25 cellular contexts compared by ENCODE assay signal in genomic region chr6:12909828-12910227, GRCh38.
DNase-seq lines count a peak whose midpoint lies in the region; ATAC-seq and TF ChIP-seq lines count a peak whose summit lies in the region.
"Had no signal": no experiment of that assay in that cellular context is flagged by ENCODE, and none has a peak within 500 bp of the region (broad histone marks: within the 10 kb centered on the region; RNA-seq: fewer than 3 reads in every experiment).

No MANE protein-coding gene starts in this region.

- no peaks in the 10 kb centered on the region for H3K36me3 Mint-ChIP-seq in GM23338 (ENCODE audit: low read depth)
- H3K36me3 Mint-ChIP-seq in WTC11: no peaks in the 10 kb centered on the region
- H3K36me3 Mint-ChIP-seq in CD8-positive, alpha-beta T cell: no peaks in the 10 kb centered on the region
- H3K36me3 Mint-ChIP-seq: activated naive CD8-positive, alpha-beta T cell; neural progenitor cell; stimulated activated effector memory CD8-positive, alpha-beta T cell treated with anti-CD3 and anti-CD28 coated beads, Interleukin-12 subunit alpha, Interleukin-12 subunit beta, amount 100 ng/mL, for 72 hours; type B pancreatic cell had no signal

- H3K4me3 Mint-ChIP-seq in GM23338: no peak overlapping the region
- H3K4me3 Mint-ChIP-seq in WTC11: no peak overlapping the region
- no peak overlapping the region for H3K4me3 Mint-ChIP-seq in CD8-positive, alpha-beta T cell
- H3K4me3 Mint-ChIP-seq: activated CD8-positive, alpha-beta T cell treated with anti-CD3 and anti-CD28 coated beads, Interleukin-2, amount 10 ng/mL, durations not matched to agents 7 days and 5 days; activated naive CD8-positive, alpha-beta T cell; dendritic cell treated with granulocyte-macrophage colony-stimulating factor and Interleukin-4, amounts not matched to agents 40 ng/mL and 50 ng/mL, for 4 days; neural progenitor cell; stimulated activated effector memory CD8-positive, alpha-beta T cell treated with anti-CD3 and anti-CD28 coated beads, Interleukin-12 subunit alpha, Interleukin-12 subunit beta, amount 100 ng/mL, for 72 hours; type B pancreatic cell had no signal

- H3K4me3 ChIP-seq in AG10803 (ENCODE audit: low read length) (no peak overlapping the region), GM23338 (no peak overlapping the region)
- H3K4me3 ChIP-seq in CD8-positive, alpha-beta T cell (ENCODE audit: low read depth, low read length): no peak overlapping the region
- H3K4me3 ChIP-seq: BLaER1 treated with 17β-estradiol and CSF1 and Interleukin-3, amounts not matched to agents 10 nM and 100 nM; cardiac muscle cell; neural progenitor cell; right lobe of liver had no signal

- no peak overlapping the region for H2AFZ ChIP-seq in GM23338
- H2AFZ ChIP-seq: neural progenitor cell, parathyroid adenoma had no signal

- POLR2A ChIA-PET in WTC11 (lab: Charles Lee): no interaction called here
- POLR2A ChIA-PET in CD8-positive, alpha-beta T cell (lab: Charles Lee): no interaction called here

- no peak overlapping the region for H3K4me2 ChIP-seq in GM23338
- H3K4me2 ChIP-seq: BLaER1 treated with 17β-estradiol and CSF1 and Interleukin-3, amounts not matched to agents 10 nM and 100 nM; neural progenitor cell had no signal

- peaks cover 25% of the 10 kb centered on the region for H3K4me1 Mint-ChIP-seq in GM23338
- H3K4me1 Mint-ChIP-seq in WTC11: peaks cover 26% of the 10 kb centered on the region
- no peaks in the 10 kb centered on the region for H3K4me1 Mint-ChIP-seq in CD8-positive, alpha-beta T cell (ENCODE audit: low read depth)
- H3K4me1 Mint-ChIP-seq: stimulated activated effector memory CD8-positive, alpha-beta T cell treated with anti-CD3 and anti-CD28 coated beads, Interleukin-12 subunit alpha, Interleukin-12 subunit beta, amount 100 ng/mL, for 72 hours had no signal

- no peaks in the 10 kb centered on the region for H3K79me2 ChIP-seq in GM23338 (replicated peaks; ENCODE audit: insufficient read depth)
- H3K79me2 ChIP-seq: parathyroid adenoma had no signal

- H3K9me3 Mint-ChIP-seq in GM23338 (no peaks in the 10 kb centered on the region), WTC11 (no peaks in the 10 kb centered on the region)
- H3K9me3 Mint-ChIP-seq in CD8-positive, alpha-beta T cell: no peaks in the 10 kb centered on the region
- H3K9me3 Mint-ChIP-seq: dendritic cell treated with granulocyte-macrophage colony-stimulating factor and Interleukin-4, amounts not matched to agents 40 ng/mL and 50 ng/mL, for 4 days; neural progenitor cell; stimulated activated effector memory CD8-positive, alpha-beta T cell treated with anti-CD3 and anti-CD28 coated beads, Interleukin-12 subunit alpha, Interleukin-12 subunit beta, amount 100 ng/mL, for 72 hours; type B pancreatic cell had no signal

- H3K27ac Mint-ChIP-seq in GM23338 (0 out of 2 replicates have a peak overlapping the region, but pooled peaks have one; percentile 34), WTC11 (no peak overlapping the region)
- H3K27ac Mint-ChIP-seq in CD8-positive, alpha-beta T cell: no peak overlapping the region
- H3K27ac Mint-ChIP-seq: activated CD8-positive, alpha-beta T cell treated with anti-CD3 and anti-CD28 coated beads, Interleukin-2, amount 10 ng/mL, durations not matched to agents 7 days and 5 days; activated naive CD8-positive, alpha-beta T cell; dendritic cell treated with granulocyte-macrophage colony-stimulating factor and Interleukin-4, amounts not matched to agents 40 ng/mL and 50 ng/mL, for 4 days; neural progenitor cell; stimulated activated effector memory CD8-positive, alpha-beta T cell treated with anti-CD3 and anti-CD28 coated beads, Interleukin-12 subunit alpha, Interleukin-12 subunit beta, amount 100 ng/mL, for 72 hours; type B pancreatic cell had no signal

- H3K36me3 ChIP-seq in GM23338 (ENCODE audit: insufficient read depth): no peaks in the 10 kb centered on the region
- H3K36me3 ChIP-seq in CD8-positive, alpha-beta T cell (ENCODE audit: insufficient read depth, low read length): no peaks in the 10 kb centered on the region
- H3K36me3 ChIP-seq: BLaER1 treated with 17β-estradiol and CSF1 and Interleukin-3, amounts not matched to agents 10 nM and 100 nM; cardiac muscle cell; neural progenitor cell; right lobe of liver had no signal

- peaks cover 23% of the 10 kb centered on the region; the same call in 1 of the 2 replicates for H3K4me1 ChIP-seq in GM23338 (ENCODE audit: insufficient read depth)
- H3K4me1 ChIP-seq in CD8-positive, alpha-beta T cell (ENCODE audit: insufficient read depth, low read length): no peaks in the 10 kb centered on the region
- H3K4me1 ChIP-seq: parathyroid adenoma, right lobe of liver had no signal

- H3F3A ChIP-seq in GM23338 (replicated peaks; ENCODE audit: low read depth): no peaks in the 10 kb centered on the region

- H3K9me2 ChIP-seq in GM23338 (ENCODE audit: insufficient read depth): no peaks in the 10 kb centered on the region

- H3K9me3 ChIP-seq in CD8-positive, alpha-beta T cell (ENCODE audit: low read length): no peaks in the 10 kb centered on the region
- H3K9me3 ChIP-seq: BLaER1 treated with 17β-estradiol and CSF1 and Interleukin-3, amounts not matched to agents 10 nM and 100 nM; right lobe of liver had no signal

- H3K27me3 Mint-ChIP-seq in GM23338 (ENCODE audit: insufficient read depth, low read depth, poor library complexity) (no peaks in the 10 kb centered on the region), WTC11 (ENCODE audit: low read depth) (no peaks in the 10 kb centered on the region; the same call in 1 of the 2 replicates)
- H3K27me3 Mint-ChIP-seq in CD8-positive, alpha-beta T cell (ENCODE audit: low read depth): peaks cover 4% of the 10 kb centered on the region

- H3K27ac ChIP-seq in GM23338 (ENCODE audit: low read depth): no peak overlapping the region
- H3K27ac ChIP-seq in CD8-positive, alpha-beta T cell (ENCODE audit: low read depth, low read length): no peak overlapping the region
- H3K27ac ChIP-seq: BLaER1 treated with 17β-estradiol and CSF1 and Interleukin-3, amounts not matched to agents 10 nM and 100 nM; cardiac muscle cell; neural progenitor cell; parathyroid adenoma; right lobe of liver had no signal

- CTCF ChIA-PET in WTC11 (lab: Charles Lee): interaction anchor here (1.0 to 3.1 kb wide), 6 partner anchors 11 to 285 kb away, joined by 5 to 15 read pairs (median 12); no protein-coding TSS in a partner anchor
- CTCF ChIA-PET in CD8-positive, alpha-beta T cell (lab: Charles Lee): interaction anchor here (2.2 to 2.5 kb wide), 2 partner anchors 419 to 421 kb away, joined by 7 to 11 read pairs; partner anchors contain the start of gene TBC1D7

- no peaks in the 10 kb centered on the region for H3K27me3 ChIP-seq in GM23338 (ENCODE audit: insufficient read depth)
- H3K27me3 ChIP-seq in CD8-positive, alpha-beta T cell (ENCODE audit: insufficient read depth, low read length): no peaks in the 10 kb centered on the region
- H3K27me3 ChIP-seq: BLaER1 treated with 17β-estradiol and CSF1 and Interleukin-3, amounts not matched to agents 10 nM and 100 nM; neural progenitor cell; right lobe of liver had no signal

- DNase-seq in AG10803 (ENCODE audit: low read depth) (no peak), GM23338 (ENCODE audit: low spot score) (no peak), WTC11 (ENCODE audit: low spot score) (no peak), left cardiac atrium (no peak), SKM-1 (lab: John Stamatoyannopoulos, UW; ENCODE audit: unreplicated experiment) (no peak), globus pallidus (ENCODE audit: low spot score) (no peak)
- no peak for DNase-seq in CD8-positive, alpha-beta T cell
- DNase-seq: ACHN; activated CD8-positive, alpha-beta T cell treated with anti-CD3 and anti-CD28 coated beads, Interleukin-2, amount 10 ng/mL, durations not matched to agents 7 days and 5 days; activated T-cell treated with anti-CD3 and anti-CD28 coated beads for 4 hours; KBM-7; MM.1S; NCI-H1436 treated with DMSO at 0.1 percent for 48 hours; right lobe of liver; stimulated activated CD4-positive, alpha-beta T cell treated with anti-CD3 and anti-CD28 coated beads, Interleukin-4, amount 100 ng/mL, for 24 hours had no signal

- H4K20me1 ChIP-seq in GM23338 (replicated peaks; ENCODE audit: insufficient read depth): no peaks in the 10 kb centered on the region
- H4K20me1 ChIP-seq: BLaER1 treated with 17β-estradiol and CSF1 and Interleukin-3, amounts not matched to agents 10 nM and 100 nM had no signal

- ATAC-seq in GM23338: peak; percentile 45; the same call in 2 of the 3 replicates
- ATAC-seq in WTC11: peak; percentile 47; the same call in 1 of the 2 replicates
- ATAC-seq in left cardiac atrium: peak; percentile 57 to 72
- ATAC-seq in HG02870 (IDR thresholded peaks at IDR 0.05; ENCODE audit: unreplicated experiment): no peak
- ATAC-seq in CD8-positive, alpha-beta T cell: no peak
- ATAC-seq: activated CD8-positive, alpha-beta T cell treated with anti-CD3 and anti-CD28 coated beads, Interleukin-2, amount 10 ng/mL, durations not matched to agents 7 days and 5 days; HCT116; right lobe of liver; stimulated activated effector memory CD8-positive, alpha-beta T cell treated with anti-CD3 and anti-CD28 coated beads, Interleukin-12 subunit alpha, Interleukin-12 subunit beta, amount 100 ng/mL, for 72 hours had no signal

- intact Hi-C loops in left cardiac atrium (cut with DNase I): loop anchor here in 1 of 2 donors (5.0 kb wide), 2 partner anchors 207 to 422 kb away; no protein-coding TSS in a partner anchor
- intact Hi-C loops in CD8-positive, alpha-beta T cell (cut with DNase I, micrococcal nuclease): loop anchor here in 1 of 2 experiments (2.0 to 10.0 kb wide), 2 partner anchors 423 to 1155 kb away; no protein-coding TSS in a partner anchor

- 0 out of 2 replicates have a peak, but pooled peaks have one; percentile 11 for TF ChIP-seq CTCF in AG10803 (conservative IDR thresholded peaks at IDR 0.05; ENCODE audit: low read length)
- peak in 1 of 2 experiments; percentile 16; a peak in 1 of 4 replicates for TF ChIP-seq CTCF in GM23338 (conservative IDR thresholded peaks at IDR 0.05; ENCODE audit: low read depth in 2 of 2)
- TF ChIP-seq CTCF in WTC11 (IDR thresholded peaks at IDR 0.05): no peak
- TF ChIP-seq CTCF in CD8-positive, alpha-beta T cell (IDR thresholded peaks at IDR 0.05): no peak

TF ChIP-seq in GM23338, 12 proteins besides CTCF, POLR2A, EP300 and RAD21 (continues in another document):
- TF ChIP-seq NANOG (IDR thresholded peaks at IDR 0.05; ENCODE audit: borderline replicate concordance) (no peak), JUNB (IDR thresholded peaks at IDR 0.05; ENCODE audit: unreplicated experiment) (no peak), EZH2 (IDR thresholded peaks at IDR 0.05; ENCODE audit: low read depth, unreplicated experiment) (no peak), CREB1 (CRISPR knock-in tag; IDR thresholded peaks at IDR 0.05; ENCODE audit: low read depth) (no peak)

TF ChIP-seq in WTC11, 78 proteins besides CTCF, POLR2A, EP300 and RAD21 (continues in another document):
- no peak for TF ChIP-seq EMX1 (CRISPR knock-in tag; IDR thresholded peaks at IDR 0.05)
- TF ChIP-seq NFATC4 (CRISPR knock-in tag; IDR thresholded peaks at IDR 0.05): no peak
- TF ChIP-seq RELA (CRISPR knock-in tag; IDR thresholded peaks at IDR 0.05; ENCODE audit: borderline replicate concordance): no peak
- TF ChIP-seq RORB (CRISPR knock-in tag; IDR thresholded peaks at IDR 0.05): no peak

Comparison
In these comparisons a context has a peak if more than half of its experiments do, and no peak if none do; other contexts are left out.
1. ATAC-seq: peak in GM23338 (single experiment), WTC11 (single experiment) and left cardiac atrium (2 of 2); none in HG02870 (single experiment) and CD8-positive, alpha-beta T cell (single experiment).